1 cellular context compared by ENCODE assay signal in genomic region chr4:94488667-94489066, GRCh38.
A peak's percentile ranks its signal among the peaks of the same experiment; 100 is the strongest.
TF ChIP-seq lines count a peak whose summit lies in the region.

No MANE protein-coding gene starts in this region.

TF ChIP-seq in IMR-90, 13 proteins besides CTCF, POLR2A, EP300 and RAD21:
- no peak for TF ChIP-seq FOS (IDR thresholded peaks at IDR 0.05; ENCODE audit: low read depth, low read length)
- TF ChIP-seq MAZ (IDR thresholded peaks at IDR 0.05; ENCODE audit: borderline replicate concordance, low read depth, low read length): no peak
- peak; percentile 48; the same call in 1 of the 2 replicates for TF ChIP-seq MAFK (IDR thresholded peaks at IDR 0.05; ENCODE audit: low read depth, low read length)
- 0 out of 2 replicates have a peak, but pooled peaks have one; percentile 20 for TF ChIP-seq BHLHE40 (IDR thresholded peaks at IDR 0.05; ENCODE audit: low read depth, low read length)
